Comparison of ENCODE assay signal across 20 cellular contexts in genomic region chr10:95810198-95810976, GRCh38. TPM values are rescaled to one million over a fixed set of nuclear protein-coding genes. Genes with fewer than 3 reads are reported as not detected.
"Had no signal": no experiment of that assay in that cellular context is flagged by ENCODE, and none has a peak within 500 bp of the region (broad histone marks: within the 10 kb centered on the region; RNA-seq: fewer than 3 reads in every experiment).

No MANE protein-coding gene starts in this region.

- H3K27ac ChIP-seq: hepatocyte, left ventricle myocardium inferior, pancreas, upper lobe of right lung, vagina had no signal

- H2AFZ ChIP-seq: hepatocyte had no signal

- H3K27me3 ChIP-seq: hepatocyte, pancreas, upper lobe of right lung, vagina had no signal

- H3K4me3 Mint-ChIP-seq: natural killer cell, neural crest cell had no signal

- H3K79me2 ChIP-seq: hepatocyte had no signal

- H3K36me3 Mint-ChIP-seq: natural killer cell had no signal

- H3K4me2 ChIP-seq: hepatocyte had no signal

- ATAC-seq: left cardiac atrium, natural killer cell, pancreas, right cardiac atrium, upper lobe of right lung had no signal

- H3K36me3 ChIP-seq: left ventricle myocardium inferior, pancreas, upper lobe of right lung, vagina had no signal

- H3K4me1 ChIP-seq: pancreas had no signal

- H3K9me3 ChIP-seq: left ventricle myocardium inferior, pancreas, upper lobe of right lung, vagina had no signal

- H3K4me3 ChIP-seq: hepatocyte, left ventricle myocardium inferior, lung, pancreas, upper lobe of right lung, vagina had no signal

- H3K27me3 Mint-ChIP-seq: progenitor cell of endocrine pancreas had no signal

- H3K9me3 Mint-ChIP-seq: natural killer cell had no signal

- H3K4me1 Mint-ChIP-seq: natural killer cell had no signal

- H3K27ac Mint-ChIP-seq: natural killer cell, progenitor cell of endocrine pancreas had no signal

- DNase-seq: cerebellar nuclear complex; dermis blood vessel endothelial cell; foreskin melanocyte; head of caudate nucleus; left cardiac atrium; left ventricle myocardium inferior; mesendoderm; natural killer cell; nucleus accumbens; small intestine; stimulated activated CD4-positive, alpha-beta T cell treated with anti-CD3 and anti-CD28 coated beads, Interleukin-4, amount 100 ng/mL, for 1 hour; stimulated activated naive CD4-positive, alpha-beta T cell treated with Interleukin-2 at 50 U/mL for 16 hours; upper lobe of right lung had no signal

RNA-seq across cellular contexts. Expression of gene ENTPD1, which starts 54.4 kb away (rescaled TPM):
- total RNA-seq: progenitor cell of endocrine pancreas had no signal
